In genomic region chr17:19270951-19271611, GRCh38 we compare ENCODE assay signal across 8 cellular contexts. TPM values are rescaled to one million over a fixed set of nuclear protein-coding genes. Genes with fewer than 3 reads are reported as not detected.
DNase-seq lines count a peak whose midpoint lies in the region; ATAC-seq and TF ChIP-seq lines count a peak whose summit lies in the region.

No MANE protein-coding gene starts in this region.

- peaks cover 9% of the 10 kb centered on the region for H3K4me1 Mint-ChIP-seq in T-helper 1 cell treated with Interleukin-12 subunit alpha and Interleukin-12 subunit beta and Interleukin-4 antibody, amounts not matched to agents 30 μg/mL and 1 μg/mL, for 36 hours (ENCODE audit: low read depth)

- H3F3A ChIP-seq in SK-N-SH (replicated peaks; ENCODE audit: insufficient read depth) = no peaks in the 10 kb centered on the region

- no peaks in the 10 kb centered on the region for H3K9me2 ChIP-seq in SK-N-SH

- peaks cover 35 to 40% (median 37%) of the 10 kb centered on the region in 4 donors for H3K4me1 ChIP-seq in transverse colon
- peaks cover 0 to 17% of the 10 kb centered on the region in 2 experiments; a peak in 1 of 4 replicates for H3K4me1 ChIP-seq in SK-N-SH (ENCODE audit: control insufficient read depth in 1 of 2, insufficient read depth in 2 of 2, low read depth in 1 of 2, low read length in 1 of 2)

- TF ChIP-seq CTCF in dorsolateral prefrontal cortex (IDR thresholded peaks at IDR 0.05 in 54 of 56, conservative IDR thresholded peaks at IDR 0.05 in 2 of 56; ENCODE audit: low read depth in 1 of 56, partially characterized antibody in 56 of 56) (peak in 1 of 56 donors; percentile 3), transverse colon (IDR thresholded peaks at IDR 0.05) (no peak), SK-N-SH (IDR thresholded peaks at IDR 0.05) (no peak)

- intact Hi-C loops in dorsolateral prefrontal cortex (cut with DNase I) (no loop called here), transverse colon (cut with DNase I; ENCODE audit: low total_unique reads) (no loop called here)

- WGBS in transverse colon (ENCODE audit: low coverage in 1 of 2), 2 donors = 68 to 75% methylated on average over 5 to 7 of the region's 7 CpGs
- WGBS in SK-N-SH (ENCODE audit: low lambda C conversion rate) = 92% methylated on average over 7 of the region's 7 CpGs

- peaks cover 61% of the 10 kb centered on the region for H3K79me2 ChIP-seq in SK-N-SH (ENCODE audit: insufficient read depth)

- in situ Hi-C loops in transverse colon (cut with MboI; ENCODE audit: low pct_ligation_motif_present in 1 of 4, low pct_unique_long_range_greater_than_20kb in 1 of 4, low sequenced_read_pairs in 3 of 4) = no loop called here
- in situ Hi-C loops in ACHN (cut with HindIII; ENCODE audit: low pct_ligation_motif_present, low pct_unique_long_range_greater_than_20kb, low sequenced_read_pairs) = no loop called here

- no peaks in the 10 kb centered on the region for H3K9me3 ChIP-seq in transverse colon
- no peaks in the 10 kb centered on the region for H3K9me3 ChIP-seq in SK-N-SH

- POLR2A ChIA-PET in SK-N-SH (lab: Yijun Ruan, JAX) = no interaction called here

- H3K4me2 ChIP-seq in SK-N-SH = no peak overlapping the region

- H3K36me3 ChIP-seq in transverse colon = no peaks in the 10 kb centered on the region
- H3K36me3 ChIP-seq in SK-N-SH (replicated peaks in 1 of 2; ENCODE audit: control insufficient read depth in 1 of 2, insufficient read depth in 2 of 2, low read length in 1 of 2) = peaks cover 4 to 20% of the 10 kb centered on the region in 2 experiments

- H3K27ac Mint-ChIP-seq in T-helper 1 cell treated with Interleukin-12 subunit alpha and Interleukin-12 subunit beta and Interleukin-4 antibody, amounts not matched to agents 30 μg/mL and 1 μg/mL, for 36 hours = peak overlapping the region; percentile 11

- no peaks in the 10 kb centered on the region for H3K9me3 Mint-ChIP-seq in T-helper 1 cell treated with Interleukin-12 subunit alpha and Interleukin-12 subunit beta and Interleukin-4 antibody, amounts not matched to agents 30 μg/mL and 1 μg/mL, for 36 hours

- no peak overlapping the region for H3K9ac ChIP-seq in SK-N-SH

- ATAC-seq in HG03159 (IDR thresholded peaks at IDR 0.05; ENCODE audit: unreplicated experiment) (peak; percentile 78), GM19397 (IDR thresholded peaks at IDR 0.05; ENCODE audit: unreplicated experiment) (no peak)

- DNase-seq in T-helper 1 cell (no peak), dorsolateral prefrontal cortex (no peak), transverse colon (no peak), SK-N-SH (no peak), ACHN (no peak)

- TF ChIP-seq EP300 in transverse colon (IDR thresholded peaks at IDR 0.05; ENCODE audit: low read depth) (no peak), SK-N-SH (IDR thresholded peaks at IDR 0.05; ENCODE audit: borderline replicate concordance in 1 of 2, low read depth in 1 of 2, low read length in 1 of 2) (no peak)

- H3K27me3 ChIP-seq in dorsolateral prefrontal cortex (no peaks in the 10 kb centered on the region), transverse colon (no peaks in the 10 kb centered on the region), SK-N-SH (ENCODE audit: insufficient read depth) (no peaks in the 10 kb centered on the region)

- CTCF ChIA-PET in SK-N-SH (lab: Yijun Ruan, JAX) = interaction anchor here (0.8 to 2.0 kb wide), 4 partner anchors 9 to 200 kb away, joined by 3 to 5 read pairs (median 3); no protein-coding TSS in a partner anchor

- no peak for TF ChIP-seq RAD21 in SK-N-SH (IDR thresholded peaks at IDR 0.05; ENCODE audit: low read length)

- H2AFZ ChIP-seq in SK-N-SH (ENCODE audit: low read depth) = no peak overlapping the region

- H3K27me3 Mint-ChIP-seq in T-helper 1 cell treated with Interleukin-12 subunit alpha and Interleukin-12 subunit beta and Interleukin-4 antibody, amounts not matched to agents 30 μg/mL and 1 μg/mL, for 36 hours (ENCODE audit: low read depth) = peaks cover 9% of the 10 kb centered on the region

- H3K4me3 Mint-ChIP-seq in T-helper 1 cell treated with Interleukin-12 subunit alpha and Interleukin-12 subunit beta and Interleukin-4 antibody, amounts not matched to agents 30 μg/mL and 1 μg/mL, for 36 hours = no peak overlapping the region

- H4K20me1 ChIP-seq in SK-N-SH (ENCODE audit: insufficient read depth) = peaks cover 42% of the 10 kb centered on the region

- peak overlapping the region in 2 of 59 donors; percentile 8 to 26 for H3K4me3 ChIP-seq in dorsolateral prefrontal cortex
- no peak overlapping the region for H3K4me3 ChIP-seq in transverse colon
- no peak overlapping the region for H3K4me3 ChIP-seq in SK-N-SH (ENCODE audit: low read depth in 2 of 2, low read length in 1 of 2)

- H3K27ac ChIP-seq in dorsolateral prefrontal cortex = peak overlapping the region; percentile 12 to 96 (median 87)
- peak overlapping the region in 3 of 4 donors; percentile 3 to 70 (median 52) for H3K27ac ChIP-seq in transverse colon
- no peak overlapping the region; a peak in 1 of 4 replicates for H3K27ac ChIP-seq in SK-N-SH (ENCODE audit: low read depth in 2 of 2, low read length in 1 of 2)

- no peak for TF ChIP-seq POLR2A in transverse colon (IDR thresholded peaks at IDR 0.05)

- H3K36me3 Mint-ChIP-seq in T-helper 1 cell treated with Interleukin-12 subunit alpha and Interleukin-12 subunit beta and Interleukin-4 antibody, amounts not matched to agents 30 μg/mL and 1 μg/mL, for 36 hours (ENCODE audit: low read depth) = no peaks in the 10 kb centered on the region

TF ChIP-seq in SK-N-SH, 30 proteins besides CTCF, POLR2A, EP300 and RAD21:
- TF ChIP-seq, protein P1, sequence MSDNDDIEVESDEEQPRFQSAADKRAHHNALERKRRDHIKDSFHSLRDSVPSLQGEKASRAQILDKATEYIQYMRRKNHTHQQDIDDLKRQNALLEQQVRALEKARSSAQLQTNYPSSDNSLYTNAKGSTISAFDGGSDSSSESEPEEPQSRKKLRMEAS (IDR thresholded peaks at IDR 0.05; ENCODE audit: low read depth) = no peak
- TF ChIP-seq RXRA (IDR thresholded peaks at IDR 0.05; ENCODE audit: borderline replicate concordance, low read depth) = no peak
- no peak for TF ChIP-seq NRF1 (IDR thresholded peaks at IDR 0.05; ENCODE audit: low read depth, low read length)
- TF ChIP-seq RFX5 (IDR thresholded peaks at IDR 0.05; ENCODE audit: low read length) = no peak
- TF ChIP-seq, protein P2, sequence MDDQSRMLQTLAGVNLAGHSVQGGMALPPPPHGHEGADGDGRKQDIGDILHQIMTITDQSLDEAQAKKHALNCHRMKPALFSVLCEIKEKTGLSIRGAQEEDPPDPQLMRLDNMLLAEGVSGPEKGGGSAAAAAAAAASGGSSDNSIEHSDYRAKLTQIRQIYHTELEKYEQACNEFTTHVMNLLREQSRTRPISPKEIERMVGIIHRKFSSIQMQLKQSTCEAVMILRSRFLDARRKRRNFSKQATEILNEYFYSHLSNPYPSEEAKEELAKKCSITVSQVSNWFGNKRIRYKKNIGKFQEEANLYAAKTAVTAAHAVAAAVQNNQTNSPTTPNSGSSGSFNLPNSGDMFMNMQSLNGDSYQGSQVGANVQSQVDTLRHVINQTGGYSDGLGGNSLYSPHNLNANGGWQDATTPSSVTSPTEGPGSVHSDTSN (IDR thresholded peaks at IDR 0.05) = no peak
- TF ChIP-seq IRF3 (IDR thresholded peaks at IDR 0.05; ENCODE audit: low read depth, low read length) = no peak

RNA-seq across cellular contexts. Expression of gene EPN2, which starts 33.9 kb away (rescaled TPM):
- 100 to 1,000 TPM in 118 of 120 experiments, 10 to 100 TPM in 2; 94.3 to 278 (median 148) TPM for total RNA-seq in dorsolateral prefrontal cortex
- 10 to 100 TPM; 30.4 to 98.7 (median 65.5) TPM for total RNA-seq in transverse colon
- polyA plus RNA-seq in SK-N-SH (2012; rRNA removed) = 34.5 and 38.9 TPM in 2 replicates
- polyA plus RNA-seq in SK-N-SH (2012; cell fraction: cytosol; rRNA removed) = 22.2 and 27.3 TPM in 2 replicates
- 53.5 and 63.0 TPM in 2 replicates for polyA plus RNA-seq in SK-N-SH (2012; cell fraction: nucleus; rRNA removed)

Comparison
In these comparisons a context has a peak if more than half of its experiments do, and no peak if none do; other contexts are left out.
1. H3K27ac ChIP-seq: peak in dorsolateral prefrontal cortex (59 of 59) and transverse colon (3 of 4); none in SK-N-SH (0 of 2).